9 cellular contexts compared by ENCODE assay signal in genomic region chr6:151757506-151757955, GRCh38.
DNase-seq lines count a peak whose midpoint lies in the region; ATAC-seq, FAIRE-seq and TF ChIP-seq lines count a peak whose summit lies in the region.
"Had no signal": no experiment of that assay in that cellular context is flagged by ENCODE, and none has a peak within 500 bp of the region (broad histone marks: within the 10 kb centered on the region; RNA-seq: fewer than 3 reads in every experiment).

No MANE protein-coding gene starts in this region.

- ATAC-seq in GM19328 (IDR thresholded peaks at IDR 0.05; ENCODE audit: unreplicated experiment): peak; percentile 94
- peak; percentile 98 for ATAC-seq in HG03064 (IDR thresholded peaks at IDR 0.05; ENCODE audit: low read depth, unreplicated experiment)

- no peaks in the 10 kb centered on the region for H3K27me3 Mint-ChIP-seq in activated naive CD4-positive, alpha-beta T cell treated with anti-CD3 and anti-CD28 coated beads, Interleukin-2, amount 50 U/mL, for 24 hours

- H3K36me3 Mint-ChIP-seq in activated naive CD4-positive, alpha-beta T cell treated with anti-CD3 and anti-CD28 coated beads, Interleukin-2, amount 50 U/mL, for 24 hours: peaks cover 5% of the 10 kb centered on the region

- peak overlapping the region; percentile 96 for H3K27ac Mint-ChIP-seq in activated naive CD4-positive, alpha-beta T cell treated with anti-CD3 and anti-CD28 coated beads, Interleukin-2, amount 50 U/mL, for 24 hours

- no peaks in the 10 kb centered on the region for H3K9me3 Mint-ChIP-seq in activated naive CD4-positive, alpha-beta T cell treated with anti-CD3 and anti-CD28 coated beads, Interleukin-2, amount 50 U/mL, for 24 hours

- no peak for FAIRE-seq in H54 (lab: Jason Lieb, UNC)

- DNase-seq in DMS53 (lab: John Stamatoyannopoulos, UW): peak; percentile 54
- DNase-seq in NCI-H82 treated with DMSO at 0.1 percent for 48 hours (lab: John Stamatoyannopoulos, UW; ENCODE audit: unreplicated experiment): no peak
- DNase-seq in NCI-H1436 (lab: John Stamatoyannopoulos, UW): no peak
- no peak for DNase-seq in H54 (ENCODE audit: insufficient read length, low spot score)
- DNase-seq in NCI-H1105 treated with DMSO at 0.1 percent for 48 hours (lab: John Stamatoyannopoulos, UW): no peak
- DNase-seq: NCI-H1105 had no signal

- no peak for TF ChIP-seq POLR2A in H54 (IDR thresholded peaks at IDR 0.05; ENCODE audit: low read depth, low read length)

- H3K4me1 Mint-ChIP-seq in activated naive CD4-positive, alpha-beta T cell treated with anti-CD3 and anti-CD28 coated beads, Interleukin-2, amount 50 U/mL, for 24 hours: peaks cover 44% of the 10 kb centered on the region

- peak overlapping the region; percentile 68 for H3K4me3 Mint-ChIP-seq in activated naive CD4-positive, alpha-beta T cell treated with anti-CD3 and anti-CD28 coated beads, Interleukin-2, amount 50 U/mL, for 24 hours
